In genomic region chr13:28538932-28539331, GRCh38 we compare ENCODE assay signal across 24 cellular contexts. TPM values are rescaled to one million over a fixed set of nuclear protein-coding genes. Genes with fewer than 3 reads are reported as not detected.
DNase-seq lines count a peak whose midpoint lies in the region; ATAC-seq, FAIRE-seq and TF ChIP-seq lines count a peak whose summit lies in the region.
"Had no signal": no experiment of that assay in that cellular context is flagged by ENCODE, and none has a peak within 500 bp of the region (broad histone marks: within the 10 kb centered on the region; RNA-seq: fewer than 3 reads in every experiment).

No MANE protein-coding gene starts in this region.

- H4K8ac ChIP-seq in neuronal stem cell (ENCODE audit: low read depth, low read length), result no peak overlapping the region

- no peak for TF ChIP-seq RAD21 in K562 (CRISPR knock-in tag; conservative IDR thresholded peaks at IDR 0.05 in 1 of 2, IDR thresholded peaks at IDR 0.05 in 1 of 2)

- H4K20me1 ChIP-seq in K562 (replicated peaks; ENCODE audit: control insufficient read depth, insufficient read depth, low read length), result no peaks in the 10 kb centered on the region

- H3K14ac ChIP-seq in neuronal stem cell (ENCODE audit: low read length), result no peak overlapping the region

- H3K4me3 Mint-ChIP-seq in activated CD4-positive, alpha-beta T cell treated with anti-CD3 and anti-CD28 coated beads for 36 hours, result no peak overlapping the region
- no peak overlapping the region for H3K4me3 Mint-ChIP-seq in activated CD4-positive, alpha-beta T cell treated with anti-CD3 and anti-CD28 coated beads, Interleukin-2, amount 10 ng/mL, durations not matched to agents 7 days and 5 days
- H3K4me3 Mint-ChIP-seq in stimulated activated naive CD8-positive, alpha-beta T cell treated with anti-CD3 and anti-CD28 coated beads, Interleukin-15, amount 100 ng/mL, for 72 hours, result no peak overlapping the region
- H3K4me3 Mint-ChIP-seq: CD8-positive, alpha-beta memory T cell had no signal

- H3K4me1 Mint-ChIP-seq in activated CD4-positive, alpha-beta T cell treated with anti-CD3 and anti-CD28 coated beads for 36 hours, result peaks cover 41% of the 10 kb centered on the region
- H3K4me1 Mint-ChIP-seq in activated CD4-positive, alpha-beta T cell treated with anti-CD3 and anti-CD28 coated beads, Interleukin-2, amount 10 ng/mL, durations not matched to agents 7 days and 5 days, result peaks cover 5% of the 10 kb centered on the region
- H3K4me1 Mint-ChIP-seq in stimulated activated naive CD8-positive, alpha-beta T cell treated with anti-CD3 and anti-CD28 coated beads, Interleukin-15, amount 100 ng/mL, for 72 hours, result peaks cover 7% of the 10 kb centered on the region

- no peak overlapping the region for H2BK12ac ChIP-seq in neuronal stem cell (ENCODE audit: low read length)

- no peak for TF ChIP-seq POLR2A in K562 (conservative IDR thresholded peaks at IDR 0.05)

- no peak overlapping the region for H3K18ac ChIP-seq in neuronal stem cell (ENCODE audit: low read length)

- CTCF ChIA-PET in activated CD4-positive, alpha-beta T cell treated with anti-CD3 and anti-CD28 coated beads for 36 hours (lab: Charles Lee), result no interaction called here
- CTCF ChIA-PET in activated CD4-positive, alpha-beta T cell treated with anti-CD3 and anti-CD28 coated beads, Interleukin-2, amount 10 ng/mL, durations not matched to agents 7 days and 5 days (lab: Charles Lee), result no interaction called here
- CTCF ChIA-PET in K562 (lab: Yijun Ruan, JAX; ENCODE audit: low intra/inter-chr PET ratio), result no interaction called here

- no peak overlapping the region for H2BK120ac ChIP-seq in neuronal stem cell (ENCODE audit: low read depth, low read length)

- no peak overlapping the region for H3K4me2 ChIP-seq in K562 (ENCODE audit: insufficient read depth, low read length)
- no peak overlapping the region for H3K4me2 ChIP-seq in neuronal stem cell (ENCODE audit: insufficient read depth, low read length, poor library complexity, severe bottlenecking)

- H3K9me3 ChIP-seq in K562 (replicated peaks; ENCODE audit: control insufficient read depth, insufficient read depth, low read depth, low read length), result peaks cover 26% of the 10 kb centered on the region
- peaks cover 0 to 4% of the 10 kb centered on the region in 2 donors for H3K9me3 ChIP-seq in neuronal stem cell (replicated peaks in 1 of 2; ENCODE audit: control insufficient read depth in 2 of 2, insufficient read depth in 1 of 2, low read depth in 1 of 2, low read length in 2 of 2)

- no peaks in the 10 kb centered on the region for H3K9me1 ChIP-seq in K562 (ENCODE audit: control insufficient read depth, insufficient read depth, low read length)

- H3K23ac ChIP-seq in neuronal stem cell (ENCODE audit: low read depth, low read length, poor library complexity), result no peak overlapping the region

- no peak for DNase-seq in activated CD4-positive, alpha-beta T cell treated with anti-CD3 and anti-CD28 coated beads for 36 hours
- no peak for DNase-seq in activated CD4-positive, alpha-beta T cell treated with anti-CD3 and anti-CD28 coated beads, Interleukin-2, amount 10 ng/mL, durations not matched to agents 7 days and 5 days
- DNase-seq in stimulated activated naive CD8-positive, alpha-beta T cell treated with anti-CD3 and anti-CD28 coated beads, Interleukin-15, Interleukin-2, amounts not matched to agents 100 U/mL and 50 U/mL, for 24 hours, result no peak
- DNase-seq in stimulated activated naive CD8-positive, alpha-beta T cell treated with anti-CD3 and anti-CD28 coated beads, Interleukin-15, amount 100 ng/mL, for 72 hours, result no peak
- DNase-seq in K562 (ENCODE audit: extremely low read depth in 1 of 4, low spot score in 3 of 4) (peak; percentile 49 to 66 (median 58)), neuronal stem cell (ENCODE audit: low spot score) (no peak)
- DNase-seq: 8988T; AML-193; Calu3; CD8-positive, alpha-beta memory T cell; GDM1; Kasumi-1; NCI-H1092; NCI-H1436; NCI-H187 treated with DMSO at 0.1 percent for 48 hours; NCI-H2107; NCI-H446 treated with DMSO at 0.1 percent for 48 hours; NCI-H526 treated with DMSO at 0.1 percent for 48 hours; PC-3; Right ventricle myocardium superior had no signal

- peak; percentile 15 for ATAC-seq in activated CD4-positive, alpha-beta T cell treated with anti-CD3 and anti-CD28 coated beads for 36 hours
- ATAC-seq in stimulated activated naive CD8-positive, alpha-beta T cell treated with anti-CD3 and anti-CD28 coated beads, Interleukin-15, Interleukin-2, amounts not matched to agents 100 U/mL and 50 U/mL, for 24 hours, result peak; percentile 41
- no peak for ATAC-seq in stimulated activated naive CD8-positive, alpha-beta T cell treated with anti-CD3 and anti-CD28 coated beads, Interleukin-15, amount 100 ng/mL, for 72 hours
- ATAC-seq in K562 (peak; percentile 59), HG02610 (IDR thresholded peaks at IDR 0.05; ENCODE audit: unreplicated experiment) (no peak)
- ATAC-seq: PC-3 had no signal

- no peak overlapping the region for H2BK5ac ChIP-seq in neuronal stem cell (ENCODE audit: low read length)

- TF ChIP-seq EP300 in K562 (IDR thresholded peaks at IDR 0.05; ENCODE audit: low read length), result peak; percentile 82

- no peak overlapping the region for H3K27ac ChIP-seq in K562 (ENCODE audit: extremely low read depth, low read depth, low read length)
- H3K27ac ChIP-seq in neuronal stem cell (replicated peaks; ENCODE audit: low read length), result no peak overlapping the region
- H3K27ac ChIP-seq: C4-2B had no signal

- H3K79me1 ChIP-seq in neuronal stem cell (ENCODE audit: low read depth, low read length), result no peaks in the 10 kb centered on the region

- 2% methylated on average over 3 of the region's 3 CpGs for WGBS in K562 (ENCODE audit: insufficient coverage, low coverage, missing lambda C conversion rate)
- WGBS in neuronal stem cell (ENCODE audit: extremely low coverage in 2 of 2, insufficient read length in 2 of 2, insufficient replicate concordance in 1 of 2), 2 donors, result no CpG with 5 or more reads among the region's 3 CpGs

- POLR2A ChIA-PET in activated CD4-positive, alpha-beta T cell treated with anti-CD3 and anti-CD28 coated beads for 36 hours (lab: Charles Lee), result no interaction called here
- POLR2A ChIA-PET in activated CD4-positive, alpha-beta T cell treated with anti-CD3 and anti-CD28 coated beads, Interleukin-2, amount 10 ng/mL, durations not matched to agents 7 days and 5 days (lab: Charles Lee), result no interaction called here
- POLR2A ChIA-PET in K562 (lab: Yijun Ruan, JAX), result interaction anchor here (1.2 kb wide), 1 partner anchor 10 kb away, joined by 4 read pairs; no protein-coding TSS in a partner anchor

- TF ChIP-seq CTCF in K562 (IDR thresholded peaks at IDR 0.05 in 2 of 3, conservative IDR thresholded peaks at IDR 0.05 in 1 of 3; ENCODE audit: insufficient read depth in 2 of 3, low read depth in 1 of 3, low read length in 3 of 3), result no peak

- H3K27me3 ChIP-seq in K562 (ENCODE audit: control insufficient read depth in 2 of 2, insufficient read depth in 2 of 2, low read length in 2 of 2) (no peaks in the 10 kb centered on the region), neuronal stem cell (ENCODE audit: control insufficient read depth in 3 of 3, insufficient read depth in 3 of 3, low read depth in 1 of 3, low read length in 3 of 3) (peaks cover 0 to 9% (median 4%) of the 10 kb centered on the region in 3 experiments)

- intact Hi-C loops in activated CD4-positive, alpha-beta T cell treated with anti-CD3 and anti-CD28 coated beads for 36 hours (cut with DNase I, micrococcal nuclease), result loop anchor here in 1 of 2 experiments (1.0 kb wide), 1 partner anchor 15 kb away; no protein-coding TSS in a partner anchor
- intact Hi-C loops in K562 (cut with micrococcal nuclease), result no loop called here

- peak; percentile 70 for FAIRE-seq in K562 (lab: Jason Lieb, UNC)
- FAIRE-seq: H54 had no signal

- H3K27ac Mint-ChIP-seq in activated CD4-positive, alpha-beta T cell treated with anti-CD3 and anti-CD28 coated beads for 36 hours, result peak overlapping the region; percentile 26
- no peak overlapping the region for H3K27ac Mint-ChIP-seq in activated CD4-positive, alpha-beta T cell treated with anti-CD3 and anti-CD28 coated beads, Interleukin-2, amount 10 ng/mL, durations not matched to agents 7 days and 5 days
- H3K27ac Mint-ChIP-seq in stimulated activated naive CD8-positive, alpha-beta T cell treated with anti-CD3 and anti-CD28 coated beads, Interleukin-15, amount 100 ng/mL, for 72 hours, result no peak overlapping the region

- no peak overlapping the region for H2AK5ac ChIP-seq in neuronal stem cell (ENCODE audit: low read depth, low read length)

- H3K36me3 Mint-ChIP-seq in activated CD4-positive, alpha-beta T cell treated with anti-CD3 and anti-CD28 coated beads for 36 hours (ENCODE audit: low read depth), result peaks cover 2% of the 10 kb centered on the region
- H3K36me3 Mint-ChIP-seq in activated CD4-positive, alpha-beta T cell treated with anti-CD3 and anti-CD28 coated beads, Interleukin-2, amount 10 ng/mL, durations not matched to agents 7 days and 5 days (ENCODE audit: low read depth), result no peaks in the 10 kb centered on the region

- peaks cover 14% of the 10 kb centered on the region for H3K9me3 Mint-ChIP-seq in activated CD4-positive, alpha-beta T cell treated with anti-CD3 and anti-CD28 coated beads for 36 hours (ENCODE audit: low read depth)
- peaks cover 12% of the 10 kb centered on the region for H3K9me3 Mint-ChIP-seq in activated CD4-positive, alpha-beta T cell treated with anti-CD3 and anti-CD28 coated beads, Interleukin-2, amount 10 ng/mL, durations not matched to agents 7 days and 5 days
- peaks cover 11 to 21% of the 10 kb centered on the region in 2 donors for H3K9me3 Mint-ChIP-seq in stimulated activated naive CD8-positive, alpha-beta T cell treated with anti-CD3 and anti-CD28 coated beads, Interleukin-15, amount 100 ng/mL, for 72 hours

- no TSS peak for BruUV-seq in K562 (replicated peaks; lab: Mats Ljungman, UMichigan)

- H3K36me3 ChIP-seq in K562 (ENCODE audit: control insufficient read depth, insufficient read depth, low read length), result no peaks in the 10 kb centered on the region
- no peaks in the 10 kb centered on the region for H3K36me3 ChIP-seq in neuronal stem cell (replicated peaks in 1 of 2; ENCODE audit: control insufficient read depth in 2 of 2, insufficient read depth in 2 of 2, low read length in 2 of 2)

- H2BK15ac ChIP-seq in neuronal stem cell (ENCODE audit: low read length), result no peak overlapping the region

- no peak overlapping the region for H3K4ac ChIP-seq in neuronal stem cell (ENCODE audit: low read length)

- H3K9ac ChIP-seq in K562 (ENCODE audit: insufficient read depth in 1 of 2, low read depth in 2 of 2, low read length in 2 of 2), result no peak overlapping the region
- H3K9ac ChIP-seq in neuronal stem cell (ENCODE audit: low read depth, low read length, poor library complexity), result no peak overlapping the region

- in situ Hi-C loops in K562 (cut with MboI), result no loop called here

- no peaks in the 10 kb centered on the region; a peak in 1 of 5 replicates for H3K4me1 ChIP-seq in K562 (replicated peaks in 1 of 2; ENCODE audit: control insufficient read depth in 2 of 2, insufficient read depth in 2 of 2, low read length in 2 of 2)
- H3K4me1 ChIP-seq in neuronal stem cell (ENCODE audit: control insufficient read depth in 2 of 2, insufficient read depth in 1 of 2, low read depth in 1 of 2, low read length in 2 of 2), result no peaks in the 10 kb centered on the region

- peaks cover 30% of the 10 kb centered on the region for H3K27me3 Mint-ChIP-seq in activated CD4-positive, alpha-beta T cell treated with anti-CD3 and anti-CD28 coated beads for 36 hours
- peaks cover 7% of the 10 kb centered on the region for H3K27me3 Mint-ChIP-seq in activated CD4-positive, alpha-beta T cell treated with anti-CD3 and anti-CD28 coated beads, Interleukin-2, amount 10 ng/mL, durations not matched to agents 7 days and 5 days
- peaks cover 44% of the 10 kb centered on the region for H3K27me3 Mint-ChIP-seq in stimulated activated naive CD8-positive, alpha-beta T cell treated with anti-CD3 and anti-CD28 coated beads, Interleukin-15, amount 100 ng/mL, for 72 hours

- no peak overlapping the region for H3K4me3 ChIP-seq in K562
- no peak overlapping the region for H3K4me3 ChIP-seq in neuronal stem cell (ENCODE audit: low read length in 2 of 2)

- H2AFZ ChIP-seq in K562 (ENCODE audit: low read depth, low read length), result no peak overlapping the region
- no peak overlapping the region for H2AFZ ChIP-seq in neuronal stem cell (ENCODE audit: low read length)

- H3K79me2 ChIP-seq in K562 (ENCODE audit: control insufficient read depth, insufficient read depth, low read length), result no peaks in the 10 kb centered on the region

- H4K91ac ChIP-seq in neuronal stem cell (ENCODE audit: low read depth, low read length, poor library complexity), result no peak overlapping the region

RNA-seq across cellular contexts. Expression of gene FLT1, which starts 44.0 kb away (rescaled TPM):
- 10 to 100 TPM; 21.7 to 27.4 TPM for total RNA-seq in activated CD4-positive, alpha-beta T cell treated with anti-CD3 and anti-CD28 coated beads for 36 hours
- under 1 TPM; 0.32 to 0.71 TPM for total RNA-seq in activated CD4-positive, alpha-beta T cell treated with anti-CD3 and anti-CD28 coated beads, Interleukin-2, amount 10 ng/mL, durations not matched to agents 7 days and 5 days
- total RNA-seq in K562 (2011; cell fraction: chromatin; rRNA removed; ENCODE audit: low replicate concordance), result 2.9 and 4.1 TPM in 2 replicates
- total RNA-seq in K562 (2011; cell fraction: nucleolus; rRNA removed), result 1.3 and 1.7 TPM in 2 replicates
- total RNA-seq in K562 (2011; cell fraction: nucleoplasm; rRNA removed), result 1.5 and 3.1 TPM in 2 replicates
- total RNA-seq in K562 (2014; rRNA removed) (0.24 and 0.27 TPM in 2 replicates), K562 (2014; rRNA removed; fragmentation: Illumina TruSeq; extraction: Trizol) (0.19 and 0.22 TPM in 2 replicates), K562 (2015; rRNA removed; fragmentation: Illumina TruSeq; extraction: Trizol) (0.04 TPM in 2 replicates), K562 (2021) (0.22 and 0.40 TPM in 2 replicates)
- polyA plus RNA-seq in K562 (2011; rRNA removed) (0.77 and 2.0 TPM in 2 replicates), K562 (2014; fragmentation: Illumina TruSeq; extraction: Trizol) (0.17 and 0.22 TPM in 2 replicates), K562 (2014; fragmentation: Nextera tagmentation; extraction: Ambion mirVana) (under 1 TPM; 0.04 to 0.10 TPM), K562 (2014; rRNA removed) (0.01 TPM in 1 of 2 replicates, not detected in the other)
- 0.37 and 0.45 TPM in 2 replicates for polyA plus RNA-seq in K562 (2011; cell fraction: cytosol; rRNA removed)
- 0.97 and 1.0 TPM in 2 replicates for polyA plus RNA-seq in K562 (2011; cell fraction: nucleus; rRNA removed)
- 0.60 and 0.91 TPM in 2 replicates for polyA plus RNA-seq in K562 (2012)
- 2.5 and 4.0 TPM in 2 replicates for polyA minus RNA-seq in K562 (2011; rRNA and poly(A)+ RNA removed)
- polyA minus RNA-seq in K562 (2011; cell fraction: cytosol; rRNA and poly(A)+ RNA removed), result 0.55 and 1.4 TPM in 2 replicates
- polyA minus RNA-seq in K562 (2011; cell fraction: nucleus; rRNA and poly(A)+ RNA removed), result 0.56 and 0.81 TPM in 2 replicates
- 0.07 TPM for polyA plus RNA-seq in neuronal stem cell (2013, experiment 1 of 2)
- 0.04 TPM for polyA plus RNA-seq in neuronal stem cell (2013, experiment 2 of 2)
- total RNA-seq: Calu3, MCF 10A had no signal
- polyA plus RNA-seq: CD8-positive, alpha-beta memory T cell had no signal

Comparison
In these comparisons a context has a peak if more than half of its experiments do, and no peak if none do; other contexts are left out.
1. ATAC-seq: peak in activated CD4-positive, alpha-beta T cell treated with anti-CD3 and anti-CD28 coated beads for 36 hours (single experiment), stimulated activated naive CD8-positive, alpha-beta T cell treated with anti-CD3 and anti-CD28 coated beads, Interleukin-15, Interleukin-2, amounts not matched to agents 100 U/mL and 50 U/mL, for 24 hours (single experiment) and K562 (single experiment); none in stimulated activated naive CD8-positive, alpha-beta T cell treated with anti-CD3 and anti-CD28 coated beads, Interleukin-15, amount 100 ng/mL, for 72 hours (single experiment) and HG02610 (single experiment).
2. RNA of gene FLT1, which starts 44.0 kb away (total RNA-seq): 21.7 to 27.4 TPM in activated CD4-positive, alpha-beta T cell treated with anti-CD3 and anti-CD28 coated beads for 36 hours; 0.32 to 0.71 TPM in activated CD4-positive, alpha-beta T cell treated with anti-CD3 and anti-CD28 coated beads, Interleukin-2, amount 10 ng/mL, durations not matched to agents 7 days and 5 days and 0.04 to 4.1 TPM in K562; every median in the first group is over 4 times any median in the second.
3. DNase-seq: peak in K562 (4 of 4); none in activated CD4-positive, alpha-beta T cell treated with anti-CD3 and anti-CD28 coated beads for 36 hours (single experiment), activated CD4-positive, alpha-beta T cell treated with anti-CD3 and anti-CD28 coated beads, Interleukin-2, amount 10 ng/mL, durations not matched to agents 7 days and 5 days (single experiment), stimulated activated naive CD8-positive, alpha-beta T cell treated with anti-CD3 and anti-CD28 coated beads, Interleukin-15, Interleukin-2, amounts not matched to agents 100 U/mL and 50 U/mL, for 24 hours (single experiment), stimulated activated naive CD8-positive, alpha-beta T cell treated with anti-CD3 and anti-CD28 coated beads, Interleukin-15, amount 100 ng/mL, for 72 hours (0 of 2) and neuronal stem cell (single experiment).